Comparison of ENCODE assay signal across 8 cellular contexts in the genomic region with DNA sequence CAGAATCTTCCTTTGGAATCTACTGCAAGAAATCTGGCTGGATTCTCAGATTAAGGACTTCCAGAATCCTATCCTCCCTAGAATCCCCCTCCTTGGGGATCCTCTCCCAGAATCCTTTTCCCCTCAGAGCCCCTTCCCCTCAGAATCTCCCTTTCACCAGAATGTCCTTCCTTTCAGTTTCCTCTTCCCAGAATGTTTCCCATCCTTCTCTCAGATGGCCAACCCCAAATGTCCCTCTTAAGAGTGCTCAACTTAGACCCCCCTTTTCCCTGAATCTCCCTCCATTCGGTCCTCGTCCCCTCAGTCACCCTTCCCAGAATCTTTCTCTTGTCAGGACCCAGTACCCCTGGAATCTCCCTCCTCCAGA. TPM values are rescaled to one million over a fixed set of nuclear protein-coding genes. Genes with fewer than 3 reads are reported as not detected.
A peak's percentile ranks its signal among the peaks of the same experiment; 100 is the strongest.
DNase-seq lines count a peak whose midpoint lies in the region; ATAC-seq and TF ChIP-seq lines count a peak whose summit lies in the region.

No MANE protein-coding gene starts in this region.

- no peak overlapping the region for H4K8ac ChIP-seq in mesendoderm (ENCODE audit: low read depth, low read length)

- peaks cover 5 to 33% (median 30%) of the 10 kb centered on the region in 9 donors for H3K36me3 ChIP-seq in heart left ventricle
- H3K36me3 ChIP-seq in mesendoderm (ENCODE audit: control insufficient read depth, insufficient read depth, low read length) = peaks cover 21% of the 10 kb centered on the region
- peaks cover 4% of the 10 kb centered on the region for H3K36me3 ChIP-seq in urinary bladder (ENCODE audit: insufficient read depth)

- H3K4me3 ChIP-seq in heart left ventricle (peak overlapping the region in 11 of 12 donors; percentile 2 to 99 (median 90)), mesendoderm (ENCODE audit: low read length) (peak overlapping the region; percentile 66), urinary bladder (ENCODE audit: low read depth, low read length) (peak overlapping the region; percentile 34)

- peak overlapping the region; percentile 28 for H2AK5ac ChIP-seq in mesendoderm (ENCODE audit: low read length)

- H3K79me1 ChIP-seq in mesendoderm (ENCODE audit: low read length) = peaks cover 16% of the 10 kb centered on the region

- peaks cover 8% of the 10 kb centered on the region for H3K27me3 Mint-ChIP-seq in brain

- H3K4me3 Mint-ChIP-seq in brain = peak overlapping the region; percentile 93 to 100 (median 100)

- H2BK5ac ChIP-seq in mesendoderm (ENCODE audit: low read length) = no peak overlapping the region

- H3K79me2 ChIP-seq in mesendoderm (ENCODE audit: control insufficient read depth, insufficient read depth, low read length) = peaks cover 25% of the 10 kb centered on the region

- peaks cover 0 to 2% (median 0%) of the 10 kb centered on the region in 5 experiments for H3K9me3 Mint-ChIP-seq in brain

- H3K4me2 ChIP-seq in mesendoderm (ENCODE audit: low read length) = peak overlapping the region; percentile 88

- peak overlapping the region; percentile 91 for H3K56ac ChIP-seq in mesendoderm (ENCODE audit: low read length)

- H4K5ac ChIP-seq in mesendoderm (ENCODE audit: low read length) = peak overlapping the region; percentile 79

- H3K9ac ChIP-seq in mesendoderm (ENCODE audit: low read length) = peak overlapping the region; percentile 77

- H3K4me1 Mint-ChIP-seq in brain = peaks cover 37% of the 10 kb centered on the region

- H2BK15ac ChIP-seq in mesendoderm (replicated peaks; ENCODE audit: low read depth) = no peak overlapping the region

- ATAC-seq in heart left ventricle (no peak), GM21367 (IDR thresholded peaks at IDR 0.05; ENCODE audit: unreplicated experiment) (no peak)

- H3K27ac ChIP-seq in heart left ventricle (peak overlapping the region in 11 of 12 donors; percentile 73 to 93 (median 86)), mesendoderm (ENCODE audit: low read depth, low read length) (peak overlapping the region; percentile 88), urinary bladder (ENCODE audit: low read depth) (peak overlapping the region; percentile 66)

- H3K23ac ChIP-seq in mesendoderm (ENCODE audit: low read length) = no peak overlapping the region

- intact Hi-C loops in heart left ventricle (cut with DNase I) (loop anchor here in 2 of 10 donors (1.0 to 5.0 kb wide), 2 partner anchors 9 to 46 kb away; partner anchors contain the start of genes SUPT5H (in 1 of the 2) and TIMM50 (in 1 of the 2)), cardiac septum (cut with DNase I) (no loop called here)

- H3K4me1 ChIP-seq in heart left ventricle (peaks cover 11 to 35% (median 22%) of the 10 kb centered on the region in 12 donors), mesendoderm (ENCODE audit: control insufficient read depth, low read depth, low read length) (peaks cover 9% of the 10 kb centered on the region), urinary bladder (ENCODE audit: insufficient read depth) (no peaks in the 10 kb centered on the region)

- TF ChIP-seq POLR2A in heart left ventricle (IDR thresholded peaks at IDR 0.05) = no peak

- no peaks in the 10 kb centered on the region for H3K9me3 ChIP-seq in heart left ventricle

- H3K27ac Mint-ChIP-seq in brain = peak overlapping the region; percentile 93 to 99 (median 97)

- peak overlapping the region; percentile 78 for H3K18ac ChIP-seq in mesendoderm (ENCODE audit: low read length)

- WGBS in heart left ventricle, 4 donors = 0 to 8% (median 3%) methylated on average over 2 of the region's 2 CpGs
- WGBS in mesendoderm (ENCODE audit: extremely low coverage, insufficient coverage, low lambda C conversion rate) = no CpG with 5 or more reads among the region's 2 CpGs
- 0% methylated on average over 2 of the region's 2 CpGs for WGBS in urinary bladder

- H3K36me3 Mint-ChIP-seq in brain = peaks cover 36% of the 10 kb centered on the region

- peak overlapping the region; percentile 91 for H3K4ac ChIP-seq in mesendoderm (ENCODE audit: low read depth, low read length)

- DNase-seq in heart left ventricle = no peak
- DNase-seq in cardiac septum (ENCODE audit: low spot score) = no peak
- DNase-seq in mesendoderm = no peak
- no peak for DNase-seq in activated CD4-positive, CD25-positive, alpha-beta regulatory T cell (lab: John Stamatoyannopoulos, UW)
- no peak for DNase-seq in globus pallidus (ENCODE audit: low spot score)

- H3K27me3 ChIP-seq in heart left ventricle (peaks cover 0 to 5% (median 0%) of the 10 kb centered on the region in 9 donors), mesendoderm (ENCODE audit: insufficient read depth, low read length, poor library complexity) (no peaks in the 10 kb centered on the region)

- TF ChIP-seq CTCF in heart left ventricle (IDR thresholded peaks at IDR 0.05) (no peak), brain (conservative IDR thresholded peaks at IDR 0.05) (no peak)

- H2BK120ac ChIP-seq in mesendoderm (ENCODE audit: low read depth, low read length) = peak overlapping the region; percentile 7

RNA-seq across cellular contexts. Expression of gene RPS16, which starts 0.6 kb away (rescaled TPM):
- 1,000 to 10,000 TPM in 7 of 9 donors, 100 to 1,000 TPM in 2; 617 to 1,566 (median 1,374) TPM for total RNA-seq in heart left ventricle
- 1,000 to 10,000 TPM; 1,266 to 2,656 TPM for polyA plus RNA-seq in heart left ventricle
- total RNA-seq in cardiac septum = 1,084 TPM
- 2,932 TPM for polyA plus RNA-seq in brain (ENCODE audit: insufficient read depth, low read depth, low replicate concordance)
- 4,239 TPM for polyA plus RNA-seq in mesendoderm (2013, experiment 1 of 2)
- polyA plus RNA-seq in mesendoderm (2013, experiment 2 of 2) = 4,455 TPM
- 27.7 TPM for total RNA-seq in urinary bladder
- polyA plus RNA-seq in urinary bladder = 3,259 TPM

RNA-seq across cellular contexts. Expression of gene SUPT5H, which starts 9.0 kb away (rescaled TPM):
- 100 to 1,000 TPM in 1 of 9 donors, 10 to 100 TPM in 8; 64.2 to 113 (median 81.7) TPM for total RNA-seq in heart left ventricle
- polyA plus RNA-seq in heart left ventricle = 100 to 1,000 TPM in 1 of 2 donors, 10 to 100 TPM in 1; 63.8 to 112 TPM
- 79.9 TPM for total RNA-seq in cardiac septum
- polyA plus RNA-seq in brain (ENCODE audit: insufficient read depth, low read depth, low replicate concordance) = 142 TPM
- 89.8 TPM for polyA plus RNA-seq in mesendoderm (2013, experiment 1 of 2)
- polyA plus RNA-seq in mesendoderm (2013, experiment 2 of 2) = 88.7 TPM
- total RNA-seq in urinary bladder = 24.8 TPM
- polyA plus RNA-seq in urinary bladder = 85.8 TPM

RNA-seq across cellular contexts. Expression of gene PLEKHG2, which starts 23.9 kb away (rescaled TPM):
- total RNA-seq in heart left ventricle (10 to 100 TPM in 8 of 9 donors, 1 to 10 TPM in 1; 9.2 to 38.5 (median 14.6) TPM), cardiac septum (25.1 TPM), urinary bladder (28.9 TPM)
- polyA plus RNA-seq in heart left ventricle (10 to 100 TPM in 1 of 2 donors, 1 to 10 TPM in 1; 8.9 to 11.7 TPM), brain (ENCODE audit: insufficient read depth, low read depth, low replicate concordance) (28.8 TPM), urinary bladder (30.5 TPM)
- 52.8 TPM for polyA plus RNA-seq in mesendoderm (2013, experiment 1 of 2)
- 49.8 TPM for polyA plus RNA-seq in mesendoderm (2013, experiment 2 of 2)

RNA-seq across cellular contexts. Expression of gene ZFP36, which starts 29.7 kb away (rescaled TPM):
- total RNA-seq in heart left ventricle (100 to 1,000 TPM in 2 of 9 donors, 10 to 100 TPM in 7; 16.1 to 145 (median 51.1) TPM), cardiac septum (53.0 TPM), urinary bladder (13.0 TPM)
- polyA plus RNA-seq in heart left ventricle (10 to 100 TPM; 45.8 to 65.1 TPM), brain (ENCODE audit: insufficient read depth, low read depth, low replicate concordance) (20.6 TPM), urinary bladder (759 TPM)
- polyA plus RNA-seq in mesendoderm (2013, experiment 1 of 2) = 13.9 TPM
- polyA plus RNA-seq in mesendoderm (2013, experiment 2 of 2) = 13.7 TPM

RNA-seq across cellular contexts. Expression of gene TIMM50, which starts 44.3 kb away (rescaled TPM):
- total RNA-seq in heart left ventricle (10 to 100 TPM; 66.0 to 91.3 (median 77.3) TPM), cardiac septum (62.0 TPM), urinary bladder (24.0 TPM)
- polyA plus RNA-seq in heart left ventricle (100 to 1,000 TPM; 103 to 106 TPM), brain (ENCODE audit: insufficient read depth, low read depth, low replicate concordance) (94.7 TPM), urinary bladder (52.1 TPM)
- polyA plus RNA-seq in mesendoderm (2013, experiment 1 of 2) = 131 TPM
- 137 TPM for polyA plus RNA-seq in mesendoderm (2013, experiment 2 of 2)

Comparison
In these comparisons a context has a peak if more than half of its experiments do, and no peak if none do; other contexts are left out.
1. H3K4me3 ChIP-seq: peak in every context shown above with its lines; median percentile 90 in heart left ventricle; 66 in mesendoderm; 34 in urinary bladder.
2. RNA of gene RPS16, which starts 0.6 kb away (total RNA-seq): 617 to 1,566 TPM in heart left ventricle and 1,084 TPM in cardiac septum (single experiment); 27.7 TPM in urinary bladder (single experiment); every median in the first group is over 10 times any median in the second.
3. Peak in every context shown above with its lines, with median percentiles within 50 percentile points of each other: H3K27ac ChIP-seq.